ENCODE assay signal across 1 cellular context in genomic region chr17:81171941-81172340, GRCh38.
TF ChIP-seq lines count a peak whose summit lies in the region.

No MANE protein-coding gene starts in this region.

TF ChIP-seq in IMR-90, 13 proteins besides CTCF, POLR2A, EP300 and RAD21 (continued from another document):
- TF ChIP-seq, protein P1, sequence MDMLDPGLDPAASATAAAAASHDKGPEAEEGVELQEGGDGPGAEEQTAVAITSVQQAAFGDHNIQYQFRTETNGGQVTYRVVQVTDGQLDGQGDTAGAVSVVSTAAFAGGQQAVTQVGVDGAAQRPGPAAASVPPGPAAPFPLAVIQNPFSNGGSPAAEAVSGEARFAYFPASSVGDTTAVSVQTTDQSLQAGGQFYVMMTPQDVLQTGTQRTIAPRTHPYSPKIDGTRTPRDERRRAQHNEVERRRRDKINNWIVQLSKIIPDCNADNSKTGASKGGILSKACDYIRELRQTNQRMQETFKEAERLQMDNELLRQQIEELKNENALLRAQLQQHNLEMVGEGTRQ (IDR thresholded peaks at IDR 0.05; ENCODE audit: low read depth, low read length) = no peak
- no peak for TF ChIP-seq MXI1 (IDR thresholded peaks at IDR 0.05; ENCODE audit: borderline replicate concordance, low read depth, low read length)
- TF ChIP-seq NFE2L2 (IDR thresholded peaks at IDR 0.05; ENCODE audit: low read depth, low read length) = no peak
- TF ChIP-seq SMC3 (IDR thresholded peaks at IDR 0.05; ENCODE audit: low read depth, low read length) = no peak
- TF ChIP-seq CEBPB (IDR thresholded peaks at IDR 0.05; ENCODE audit: low read depth, low read length) = no peak
- no peak for TF ChIP-seq MAZ (IDR thresholded peaks at IDR 0.05; ENCODE audit: borderline replicate concordance, low read depth, low read length)
- TF ChIP-seq FOS (IDR thresholded peaks at IDR 0.05; ENCODE audit: low read depth, low read length) = no peak
- TF ChIP-seq RFX5 (IDR thresholded peaks at IDR 0.05; ENCODE audit: low read depth, low read length) = no peak
- no peak for TF ChIP-seq BHLHE40 (IDR thresholded peaks at IDR 0.05; ENCODE audit: low read depth, low read length)
- TF ChIP-seq RCOR1 (IDR thresholded peaks at IDR 0.05; ENCODE audit: insufficient replicate concordance, low read length) = no peak
- no peak for TF ChIP-seq MAFK (IDR thresholded peaks at IDR 0.05; ENCODE audit: low read depth, low read length)
